ENCODE assay signal across 1 cellular context in the genomic region with DNA sequence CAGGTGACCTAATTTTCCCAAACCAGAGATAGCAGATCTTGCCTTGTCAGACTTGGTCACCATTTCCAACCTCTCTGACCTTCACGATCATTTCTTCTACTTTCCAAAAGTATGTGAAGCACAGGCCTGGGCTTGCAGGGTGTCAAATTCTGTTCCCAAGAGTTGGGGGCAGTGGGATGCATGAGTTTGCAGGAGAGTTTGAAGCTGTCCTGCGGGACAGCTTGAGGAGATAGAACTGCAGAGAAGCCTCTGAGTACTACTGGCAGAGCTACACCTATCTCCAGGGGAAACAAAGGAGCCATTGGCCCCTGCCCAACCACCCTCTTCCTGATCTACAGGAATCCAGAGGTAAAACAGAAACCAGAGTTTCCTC.
TF ChIP-seq lines count a peak whose summit lies in the region.

No MANE protein-coding gene starts in this region.

TF ChIP-seq in GM12878, 131 proteins besides CTCF, POLR2A, EP300 and RAD21:
- no peak for TF ChIP-seq BACH1 (IDR thresholded peaks at IDR 0.05; ENCODE audit: borderline replicate concordance)
- TF ChIP-seq GABPA (IDR thresholded peaks at IDR 0.05; ENCODE audit: low read depth): no peak
- no peak for TF ChIP-seq PAX5 (IDR thresholded peaks at IDR 0.05; ENCODE audit: borderline replicate concordance, low read depth, low read length)
- no peak for TF ChIP-seq IKZF2 (IDR thresholded peaks at IDR 0.05)
- no peak for TF ChIP-seq CHD2 (IDR thresholded peaks at IDR 0.05; ENCODE audit: borderline replicate concordance, low read depth, low read length)
- TF ChIP-seq, protein P1, sequence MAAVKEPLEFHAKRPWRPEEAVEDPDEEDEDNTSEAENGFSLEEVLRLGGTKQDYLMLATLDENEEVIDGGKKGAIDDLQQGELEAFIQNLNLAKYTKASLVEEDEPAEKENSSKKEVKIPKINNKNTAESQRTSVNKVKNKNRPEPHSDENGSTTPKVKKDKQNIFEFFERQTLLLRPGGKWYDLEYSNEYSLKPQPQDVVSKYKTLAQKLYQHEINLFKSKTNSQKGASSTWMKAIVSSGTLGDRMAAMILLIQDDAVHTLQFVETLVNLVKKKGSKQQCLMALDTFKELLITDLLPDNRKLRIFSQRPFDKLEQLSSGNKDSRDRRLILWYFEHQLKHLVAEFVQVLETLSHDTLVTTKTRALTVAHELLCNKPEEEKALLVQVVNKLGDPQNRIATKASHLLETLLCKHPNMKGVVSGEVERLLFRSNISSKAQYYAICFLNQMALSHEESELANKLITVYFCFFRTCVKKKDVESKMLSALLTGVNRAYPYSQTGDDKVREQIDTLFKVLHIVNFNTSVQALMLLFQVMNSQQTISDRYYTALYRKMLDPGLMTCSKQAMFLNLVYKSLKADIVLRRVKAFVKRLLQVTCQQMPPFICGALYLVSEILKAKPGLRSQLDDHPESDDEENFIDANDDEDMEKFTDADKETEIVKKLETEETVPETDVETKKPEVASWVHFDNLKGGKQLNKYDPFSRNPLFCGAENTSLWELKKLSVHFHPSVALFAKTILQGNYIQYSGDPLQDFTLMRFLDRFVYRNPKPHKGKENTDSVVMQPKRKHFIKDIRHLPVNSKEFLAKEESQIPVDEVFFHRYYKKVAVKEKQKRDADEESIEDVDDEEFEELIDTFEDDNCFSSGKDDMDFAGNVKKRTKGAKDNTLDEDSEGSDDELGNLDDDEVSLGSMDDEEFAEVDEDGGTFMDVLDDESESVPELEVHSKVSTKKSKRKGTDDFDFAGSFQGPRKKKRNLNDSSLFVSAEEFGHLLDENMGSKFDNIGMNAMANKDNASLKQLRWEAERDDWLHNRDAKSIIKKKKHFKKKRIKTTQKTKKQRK (IDR thresholded peaks at IDR 0.05; ENCODE audit: low read depth, low read length): no peak
- no peak for TF ChIP-seq POU2F2 (IDR thresholded peaks at IDR 0.05; ENCODE audit: borderline replicate concordance, low read depth, low read length)
- no peak for TF ChIP-seq IKZF1 (conservative IDR thresholded peaks at IDR 0.05)
- TF ChIP-seq ASH2L (IDR thresholded peaks at IDR 0.05; ENCODE audit: borderline replicate concordance, low read depth): no peak
- TF ChIP-seq POLR2AphosphoS5 (IDR thresholded peaks at IDR 0.05; ENCODE audit: low read length): no peak
- TF ChIP-seq, protein P2, sequence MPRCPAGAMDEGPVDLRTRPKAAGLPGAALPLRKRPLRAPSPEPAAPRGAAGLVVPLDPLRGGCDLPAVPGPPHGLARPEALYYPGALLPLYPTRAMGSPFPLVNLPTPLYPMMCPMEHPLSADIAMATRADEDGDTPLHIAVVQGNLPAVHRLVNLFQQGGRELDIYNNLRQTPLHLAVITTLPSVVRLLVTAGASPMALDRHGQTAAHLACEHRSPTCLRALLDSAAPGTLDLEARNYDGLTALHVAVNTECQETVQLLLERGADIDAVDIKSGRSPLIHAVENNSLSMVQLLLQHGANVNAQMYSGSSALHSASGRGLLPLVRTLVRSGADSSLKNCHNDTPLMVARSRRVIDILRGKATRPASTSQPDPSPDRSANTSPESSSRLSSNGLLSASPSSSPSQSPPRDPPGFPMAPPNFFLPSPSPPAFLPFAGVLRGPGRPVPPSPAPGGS (IDR thresholded peaks at IDR 0.05; ENCODE audit: borderline replicate concordance, insufficient read depth, low read depth, low read length, poor library complexity, severe bottlenecking): no peak
- no peak for TF ChIP-seq ESRRA (IDR thresholded peaks at IDR 0.05; ENCODE audit: low read length)
- no peak for TF ChIP-seq SREBF2 (IDR thresholded peaks at IDR 0.05; ENCODE audit: low read length)
- TF ChIP-seq CREB1 (IDR thresholded peaks at IDR 0.05; ENCODE audit: low read depth): no peak
- TF ChIP-seq HDGF (IDR thresholded peaks at IDR 0.05): no peak
